Comparison of ENCODE assay signal across 15 cellular contexts in the genomic region with DNA sequence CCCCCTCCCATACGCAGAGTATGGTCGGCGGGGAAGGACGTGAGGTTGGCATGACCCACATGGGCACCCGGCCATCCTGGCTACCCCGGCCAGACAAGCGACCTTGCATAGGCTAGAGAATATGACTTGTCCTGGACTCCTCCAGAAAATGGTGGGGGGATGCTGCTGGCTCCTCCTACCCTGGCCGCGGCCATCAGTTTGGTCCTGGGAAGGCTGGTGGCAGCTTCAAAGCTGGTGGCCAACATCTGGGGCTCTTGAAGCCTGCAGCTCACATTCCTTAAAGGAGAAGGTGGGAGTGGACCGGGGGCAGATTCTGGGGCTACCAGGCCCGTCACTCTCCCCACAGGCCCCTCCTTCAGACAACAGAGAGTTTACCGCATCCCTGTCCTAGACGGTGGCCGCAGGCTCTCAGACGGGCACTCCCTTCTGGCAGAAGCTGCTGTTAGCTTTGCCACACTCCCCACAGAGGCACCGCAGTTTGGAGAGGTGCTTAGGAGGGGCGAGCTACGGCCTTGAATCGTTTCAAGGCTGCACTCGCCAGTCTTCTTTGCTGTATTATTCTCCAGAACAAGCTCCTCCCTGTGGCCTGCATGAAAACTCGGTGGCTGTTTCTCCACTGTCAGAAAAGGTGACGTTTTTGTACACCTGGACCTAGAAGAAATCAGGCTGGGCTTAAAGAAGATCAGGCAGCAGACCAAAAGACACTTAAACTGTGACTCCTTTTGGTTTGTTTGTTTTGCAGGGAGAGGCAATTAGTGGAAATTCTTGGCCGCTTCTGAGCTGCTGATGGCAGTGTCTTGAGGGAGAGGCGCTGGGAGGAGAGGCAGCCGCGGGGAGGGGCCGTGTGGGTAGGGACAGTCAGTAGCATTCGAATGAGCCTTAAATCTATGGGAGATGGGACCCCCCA.
A peak's percentile ranks its signal among the peaks of the same experiment; 100 is the strongest.
DNase-seq lines count a peak whose midpoint lies in the region; ATAC-seq and TF ChIP-seq lines count a peak whose summit lies in the region.
"Had no signal": no experiment of that assay in that cellular context is flagged by ENCODE, and none has a peak within 500 bp of the region (broad histone marks: within the 10 kb centered on the region; RNA-seq: fewer than 3 reads in every experiment).

No MANE protein-coding gene starts in this region.

- H3K4me3 ChIP-seq in Caco-2 (ENCODE audit: low read depth, low read length): no peak overlapping the region
- no peak overlapping the region for H3K4me3 ChIP-seq in colonic mucosa
- H3K4me3 ChIP-seq: GM12878 had no signal

- peak overlapping the region; percentile 37 to 38 for H3K9ac ChIP-seq in colonic mucosa (ENCODE audit: low read depth in 2 of 2, low read length in 2 of 2)

- intact Hi-C loops in Caco-2 (cut with micrococcal nuclease; ENCODE audit: unreplicated experiment) (loop anchor here (5.0 kb wide), 1 partner anchor 35 kb away; no protein-coding TSS in a partner anchor), colonic mucosa (cut with DNase I) (no loop called here)

- H3K36me3 ChIP-seq in Caco-2 (ENCODE audit: control insufficient read depth, insufficient read depth, low read length) (no peaks in the 10 kb centered on the region), colonic mucosa (no peaks in the 10 kb centered on the region)

- POLR2A ChIA-PET in Caco-2 (lab: Charles Lee): no interaction called here

- peak overlapping the region; percentile 17 for H3K27ac ChIP-seq in colonic mucosa

- DNase-seq in Caco-2 (peak; percentile 26 to 56), colonic mucosa (peak; percentile 58)
- no peak for DNase-seq in natural killer cell treated with Interleukin-12 subunit alpha and Interleukin-12 subunit beta and Interleukin-15 and Interleukin-18, amount 100 ng/mL, for 72 hours (ENCODE audit: low spot score)
- no peak for DNase-seq in stimulated activated CD8-positive, alpha-beta memory T cell treated with anti-CD3 and anti-CD28 coated beads, Interleukin-4, amount 100 ng/mL, for 48 hours
- DNase-seq in stimulated activated naive CD8-positive, alpha-beta T cell treated with anti-CD3 and anti-CD28 coated beads, Interleukin-15, Interleukin-2, amounts not matched to agents 100 U/mL and 50 U/mL, for 24 hours: no peak
- DNase-seq: activated CD8-positive, alpha-beta memory T cell treated with anti-CD3 and anti-CD28 coated beads, Interleukin-2, amount 10 ng/mL, durations not matched to agents 7 days and 5 days; activated naive CD8-positive, alpha-beta T cell treated with anti-CD3 and anti-CD28 coated beads, Interleukin-2, amount 50 U/mL, for 24 hours; COR-L47; effector CD8-positive, alpha-beta T cell; NCI-H1436; T-helper 2 cell had no signal

- CTCF ChIA-PET in Caco-2 (lab: Charles Lee): interaction anchor here (0.6 kb wide), 1 partner anchor 390 kb away, joined by 5 read pairs; no protein-coding TSS in a partner anchor

- peak overlapping the region; percentile 40 for H3K4me3 Mint-ChIP-seq in Caco-2 (ENCODE audit: unreplicated experiment)
- H3K4me3 Mint-ChIP-seq in natural killer cell treated with Interleukin-12 subunit alpha and Interleukin-12 subunit beta and Interleukin-15 and Interleukin-18, amount 100 ng/mL, for 72 hours: peak overlapping the region; percentile 30
- H3K4me3 Mint-ChIP-seq: activated CD8-positive, alpha-beta memory T cell treated with anti-CD3 and anti-CD28 coated beads, Interleukin-2, amount 10 ng/mL, durations not matched to agents 7 days and 5 days; activated naive CD8-positive, alpha-beta T cell treated with anti-CD3 and anti-CD28 coated beads, Interleukin-2, amount 50 U/mL, for 24 hours had no signal

- H3K27ac Mint-ChIP-seq in Caco-2 (ENCODE audit: unreplicated experiment): peak overlapping the region; percentile 48
- H3K27ac Mint-ChIP-seq in natural killer cell treated with Interleukin-12 subunit alpha and Interleukin-12 subunit beta and Interleukin-15 and Interleukin-18, amount 100 ng/mL, for 72 hours: no peak overlapping the region
- H3K27ac Mint-ChIP-seq: activated CD8-positive, alpha-beta memory T cell treated with anti-CD3 and anti-CD28 coated beads, Interleukin-2, amount 10 ng/mL, durations not matched to agents 7 days and 5 days; activated naive CD8-positive, alpha-beta T cell treated with anti-CD3 and anti-CD28 coated beads, Interleukin-2, amount 50 U/mL, for 24 hours had no signal

- peaks cover 17% of the 10 kb centered on the region for H3K4me1 Mint-ChIP-seq in Caco-2 (ENCODE audit: low read depth, unreplicated experiment)
- peaks cover 52% of the 10 kb centered on the region in 2 donors for H3K4me1 Mint-ChIP-seq in natural killer cell treated with Interleukin-12 subunit alpha and Interleukin-12 subunit beta and Interleukin-15 and Interleukin-18, amount 100 ng/mL, for 72 hours (ENCODE audit: low read depth in 2 of 2)
- H3K4me1 Mint-ChIP-seq: activated naive CD8-positive, alpha-beta T cell treated with anti-CD3 and anti-CD28 coated beads, Interleukin-2, amount 50 U/mL, for 24 hours had no signal

- BruUV-seq in Caco-2 (replicated peaks; lab: Mats Ljungman, UMichigan): no TSS peak

- H3K9me3 ChIP-seq in Caco-2 (no peaks in the 10 kb centered on the region), colonic mucosa (no peaks in the 10 kb centered on the region)

- H3K27me3 ChIP-seq in Caco-2 (replicated peaks; ENCODE audit: control insufficient read depth, insufficient read depth, low read length) (no peaks in the 10 kb centered on the region), colonic mucosa (no peaks in the 10 kb centered on the region)

- TF ChIP-seq CTCF in Caco-2 (IDR thresholded peaks at IDR 0.05; ENCODE audit: insufficient read depth in 1 of 2, low read depth in 1 of 2, low read length in 1 of 2, severe bottlenecking in 1 of 2, unreplicated experiment in 1 of 2): no peak
- TF ChIP-seq CTCF in LNCAP (IDR thresholded peaks at IDR 0.05): peak; percentile 10; the same call in 1 of the 2 replicates
- TF ChIP-seq CTCF in colonic mucosa (IDR thresholded peaks at IDR 0.05): no peak

- no peaks in the 10 kb centered on the region for H3K36me3 Mint-ChIP-seq in Caco-2 (ENCODE audit: insufficient read depth, unreplicated experiment)
- H3K36me3 Mint-ChIP-seq in natural killer cell treated with Interleukin-12 subunit alpha and Interleukin-12 subunit beta and Interleukin-15 and Interleukin-18, amount 100 ng/mL, for 72 hours: no peaks in the 10 kb centered on the region
- H3K36me3 Mint-ChIP-seq: activated CD8-positive, alpha-beta memory T cell treated with anti-CD3 and anti-CD28 coated beads, Interleukin-2, amount 10 ng/mL, durations not matched to agents 7 days and 5 days had no signal

- H3K27me3 Mint-ChIP-seq in Caco-2 (ENCODE audit: insufficient read depth, unreplicated experiment): no peaks in the 10 kb centered on the region
- no peaks in the 10 kb centered on the region for H3K27me3 Mint-ChIP-seq in natural killer cell treated with Interleukin-12 subunit alpha and Interleukin-12 subunit beta and Interleukin-15 and Interleukin-18, amount 100 ng/mL, for 72 hours
- H3K27me3 Mint-ChIP-seq: activated naive CD8-positive, alpha-beta T cell treated with anti-CD3 and anti-CD28 coated beads, Interleukin-2, amount 50 U/mL, for 24 hours had no signal

- ATAC-seq in natural killer cell treated with Interleukin-12 subunit alpha and Interleukin-12 subunit beta and Interleukin-15 and Interleukin-18, amount 100 ng/mL, for 72 hours: peak in 1 of 2 donors; percentile 43
- ATAC-seq in HG03520 (IDR thresholded peaks at IDR 0.05; ENCODE audit: unreplicated experiment) (no peak), GM19023 (IDR thresholded peaks at IDR 0.05; ENCODE audit: unreplicated experiment) (no peak)
- no peak for ATAC-seq in stimulated activated naive CD8-positive, alpha-beta T cell treated with anti-CD3 and anti-CD28 coated beads, Interleukin-15, Interleukin-2, amounts not matched to agents 100 U/mL and 50 U/mL, for 24 hours
- ATAC-seq: activated CD8-positive, alpha-beta memory T cell treated with anti-CD3 and anti-CD28 coated beads, Interleukin-2, amount 10 ng/mL, durations not matched to agents 7 days and 5 days; activated naive CD8-positive, alpha-beta T cell treated with anti-CD3 and anti-CD28 coated beads, Interleukin-2, amount 50 U/mL, for 24 hours; GM12878 had no signal

- H3K9me3 Mint-ChIP-seq in Caco-2 (ENCODE audit: unreplicated experiment): no peaks in the 10 kb centered on the region
- no peaks in the 10 kb centered on the region for H3K9me3 Mint-ChIP-seq in natural killer cell treated with Interleukin-12 subunit alpha and Interleukin-12 subunit beta and Interleukin-15 and Interleukin-18, amount 100 ng/mL, for 72 hours
- H3K9me3 Mint-ChIP-seq: activated naive CD8-positive, alpha-beta T cell treated with anti-CD3 and anti-CD28 coated beads, Interleukin-2, amount 50 U/mL, for 24 hours had no signal

- H3K4me1 ChIP-seq in Caco-2 (peaks cover 31% of the 10 kb centered on the region; the same call in 1 of the 2 replicates), colonic mucosa (peaks cover 6% of the 10 kb centered on the region)

Comparison
In these comparisons a context has a peak if more than half of its experiments do, and no peak if none do; other contexts are left out.
1. DNase-seq: peak in Caco-2 (2 of 2) and colonic mucosa (single experiment); none in natural killer cell treated with Interleukin-12 subunit alpha and Interleukin-12 subunit beta and Interleukin-15 and Interleukin-18, amount 100 ng/mL, for 72 hours (single experiment), stimulated activated CD8-positive, alpha-beta memory T cell treated with anti-CD3 and anti-CD28 coated beads, Interleukin-4, amount 100 ng/mL, for 48 hours (single experiment) and stimulated activated naive CD8-positive, alpha-beta T cell treated with anti-CD3 and anti-CD28 coated beads, Interleukin-15, Interleukin-2, amounts not matched to agents 100 U/mL and 50 U/mL, for 24 hours (single experiment).